25 cellular contexts compared by ENCODE assay signal in genomic region chr9:72415163-72415562, GRCh38. TPM values are rescaled to one million over a fixed set of nuclear protein-coding genes. Genes with fewer than 3 reads are reported as not detected.
DNase-seq lines count a peak whose midpoint lies in the region; ATAC-seq, FAIRE-seq and TF ChIP-seq lines count a peak whose summit lies in the region.
"Had no signal": no experiment of that assay in that cellular context is flagged by ENCODE, and none has a peak within 500 bp of the region (broad histone marks: within the 10 kb centered on the region; RNA-seq: fewer than 3 reads in every experiment).

No MANE protein-coding gene starts in this region.

- no peaks in the 10 kb centered on the region for H3K79me2 ChIP-seq in GM12878 (ENCODE audit: control insufficient read depth, insufficient read depth, low read length)

- in situ Hi-C loops in GM12878 (cut with MboI), result no loop called here

- intact Hi-C loops in GM12878 (cut with micrococcal nuclease; ENCODE audit: unreplicated experiment), result no loop called here

- POLR2A ChIA-PET in GM12878 (lab: Charles Lee), result no interaction called here
- POLR2A ChIA-PET in CD8-positive, alpha-beta memory T cell (lab: Charles Lee), result no interaction called here

- H3K4me2 ChIP-seq in GM12878 (ENCODE audit: control insufficient read depth, insufficient read depth), result peak overlapping the region; percentile 13; the same call in 1 of the 2 replicates

- H3K36me3 ChIP-seq in GM12878 (ENCODE audit: control insufficient read depth in 2 of 2, insufficient read depth in 2 of 2, low read length in 1 of 2), result no peaks in the 10 kb centered on the region
- no peaks in the 10 kb centered on the region for H3K36me3 ChIP-seq in CD8-positive, alpha-beta memory T cell (ENCODE audit: insufficient read depth, low read length)
- H3K36me3 ChIP-seq: esophagus squamous epithelium, left lung, transverse colon had no signal

- peak; percentile 11 for DNase-seq in GM18507 (ENCODE audit: extremely low spot score, insufficient read length, low read depth)
- peak; percentile 7 for DNase-seq in GM20000 (ENCODE audit: low spot score)
- DNase-seq in GM12878 (ENCODE audit: low read depth, low spot score), result peak; percentile 16
- no peak for DNase-seq in NCI-H524 treated with DMSO at 0.1 percent for 48 hours (lab: John Stamatoyannopoulos, UW)
- DNase-seq in CD8-positive, alpha-beta memory T cell, result no peak
- no peak for DNase-seq in HT-29 (ENCODE audit: low spot score)
- DNase-seq in NCI-H2029 (lab: John Stamatoyannopoulos, UW), result no peak
- DNase-seq: activated naive CD4-positive, alpha-beta T cell treated with anti-CD3 and anti-CD28 coated beads, Interleukin-2, amount 50 U/mL, for 16 hours; aorta; endodermal cell; esophagus squamous epithelium; hypothalamus; left lung; naive B cell; NCI-H1417; occipital lobe; PC-3; transverse colon had no signal

- no peak for TF ChIP-seq EP300 in GM12878 (IDR thresholded peaks at IDR 0.05; ENCODE audit: borderline replicate concordance in 1 of 2, control insufficient read depth in 1 of 2, low read depth in 2 of 2, low read length in 2 of 2)

- H3K27me3 ChIP-seq in GM12878 (replicated peaks in 1 of 2; ENCODE audit: control insufficient read depth in 2 of 2, insufficient read depth in 2 of 2, low read length in 1 of 2), result no peaks in the 10 kb centered on the region
- H3K27me3 ChIP-seq in CD8-positive, alpha-beta memory T cell (ENCODE audit: insufficient read depth, low read length, poor library complexity, severe bottlenecking), result no peaks in the 10 kb centered on the region
- H3K27me3 ChIP-seq: esophagus squamous epithelium, left lung, transverse colon had no signal

- no peak overlapping the region for H2AFZ ChIP-seq in GM12878 (ENCODE audit: control insufficient read depth, low read depth, low read length)

- FAIRE-seq in GM18507 (lab: Jason Lieb, UNC), result peak; percentile 75
- peak; percentile 38 for FAIRE-seq in GM12878 (lab: Jason Lieb, UNC)
- FAIRE-seq: frontal cortex had no signal

- RAD21 ChIA-PET in GM12878 (lab: Charles Lee; ENCODE audit: unreplicated experiment), result no interaction called here

- BruUV-seq in GM12878 (replicated peaks; lab: Mats Ljungman, UMichigan), result no TSS peak

- no peaks in the 10 kb centered on the region for H4K20me1 ChIP-seq in GM12878 (ENCODE audit: control insufficient read depth, insufficient read depth)

- H3K4me3 Mint-ChIP-seq in CD8-positive, alpha-beta memory T cell, result no peak overlapping the region
- H3K4me3 Mint-ChIP-seq: activated T-helper 1 cell treated with anti-CD3 and anti-CD28 coated beads, Interleukin-12 subunit alpha, Interleukin-12 subunit beta, Interleukin-2, Interleukin-4 antibody, amounts not matched to agents 30 ng/mL and 10 ng/mL and 1 ng/mL, durations not matched to agents 14 hours and 24 hours and 36 hours; CD14-positive monocyte; endodermal cell; IgD-negative memory B cell; naive B cell; WTC11 had no signal

- H3K27ac Mint-ChIP-seq in CD8-positive, alpha-beta memory T cell, result peak overlapping the region in 1 of 8 donors; percentile 66
- H3K27ac Mint-ChIP-seq: activated T-helper 1 cell treated with anti-CD3 and anti-CD28 coated beads, Interleukin-12 subunit alpha, Interleukin-12 subunit beta, Interleukin-2, Interleukin-4 antibody, amounts not matched to agents 30 ng/mL and 10 ng/mL and 1 ng/mL, durations not matched to agents 14 hours and 24 hours and 36 hours; endodermal cell; IgD-negative memory B cell; naive B cell; WTC11 had no signal

- TF ChIP-seq RAD21 in GM12878 (IDR thresholded peaks at IDR 0.05; ENCODE audit: insufficient read depth, low read depth, low read length), result no peak

- SMC1A ChIA-PET in GM12878 (lab: Charles Lee; ENCODE audit: uncharacterized antibody, unreplicated experiment), result interaction anchor here (1.0 kb wide), 1 partner anchor 28 kb away, joined by 3 read pairs; no protein-coding TSS in a partner anchor

- H3K9me3 Mint-ChIP-seq in CD8-positive, alpha-beta memory T cell, result no peaks in the 10 kb centered on the region
- H3K9me3 Mint-ChIP-seq: activated T-helper 1 cell treated with anti-CD3 and anti-CD28 coated beads, Interleukin-12 subunit alpha, Interleukin-12 subunit beta, Interleukin-2, Interleukin-4 antibody, amounts not matched to agents 30 ng/mL and 10 ng/mL and 1 ng/mL, durations not matched to agents 14 hours and 24 hours and 36 hours; CD14-positive monocyte; IgD-negative memory B cell; WTC11 had no signal

- H3K4me1 Mint-ChIP-seq in CD8-positive, alpha-beta memory T cell, result no peaks in the 10 kb centered on the region
- H3K4me1 Mint-ChIP-seq: endodermal cell, IgD-negative memory B cell, naive B cell, WTC11 had no signal

- peaks cover 8% of the 10 kb centered on the region; the same call in 1 of the 2 replicates for H3K4me1 ChIP-seq in GM12878 (ENCODE audit: control insufficient read depth, insufficient read depth, low read length)
- H3K4me1 ChIP-seq in CD8-positive, alpha-beta memory T cell (ENCODE audit: insufficient read depth, low read length), result no peaks in the 10 kb centered on the region
- H3K4me1 ChIP-seq: esophagus squamous epithelium, transverse colon had no signal

- H3K4me3 ChIP-seq in GM12878, result no peak overlapping the region
- no peak overlapping the region for H3K4me3 ChIP-seq in CD8-positive, alpha-beta memory T cell (ENCODE audit: low read length)
- H3K4me3 ChIP-seq: esophagus squamous epithelium, left lung, transverse colon had no signal

- H3K27me3 Mint-ChIP-seq in CD8-positive, alpha-beta memory T cell, result no peaks in the 10 kb centered on the region
- H3K27me3 Mint-ChIP-seq: IgD-negative memory B cell had no signal

- CTCF ChIA-PET in GM12878 (lab: Yijun Ruan, JAX), result no interaction called here
- CTCF ChIA-PET in CD8-positive, alpha-beta memory T cell (lab: Charles Lee), result no interaction called here

- TF ChIP-seq CTCF in GM20000 (IDR thresholded peaks at IDR 0.05; ENCODE audit: extremely low read depth, missing control alignments) (no peak), GM12878 (IDR thresholded peaks at IDR 0.05 in 2 of 3, conservative IDR thresholded peaks at IDR 0.05 in 1 of 3; ENCODE audit: control insufficient read depth in 2 of 3, extremely low read depth in 1 of 3, insufficient read depth in 1 of 3, low read depth in 3 of 3, low read length in 3 of 3) (no peak)

- no peaks in the 10 kb centered on the region for H3K9me3 ChIP-seq in GM12878 (replicated peaks; ENCODE audit: control insufficient read depth, insufficient read depth, low read length)
- H3K9me3 ChIP-seq in CD8-positive, alpha-beta memory T cell (ENCODE audit: low read length), result no peaks in the 10 kb centered on the region
- H3K9me3 ChIP-seq: esophagus squamous epithelium, left lung, transverse colon had no signal

- H3K36me3 Mint-ChIP-seq in CD8-positive, alpha-beta memory T cell, result no peaks in the 10 kb centered on the region
- H3K36me3 Mint-ChIP-seq: CD14-positive monocyte, naive B cell, WTC11 had no signal

- H3K27ac ChIP-seq in GM12878 (ENCODE audit: control insufficient read depth, insufficient read depth), result peak overlapping the region; percentile 39; the same call in 1 of the 2 replicates
- no peak overlapping the region for H3K27ac ChIP-seq in CD8-positive, alpha-beta memory T cell (ENCODE audit: low read depth, low read length)
- H3K27ac ChIP-seq: esophagus squamous epithelium, left lung, transverse colon had no signal

- H3K9ac ChIP-seq in GM12878 (ENCODE audit: control insufficient read depth, insufficient read depth, low read length), result no peak overlapping the region

- ATAC-seq in HG02870 (IDR thresholded peaks at IDR 0.05; ENCODE audit: unreplicated experiment), result peak; percentile 92
- ATAC-seq in GM12878, result peak; percentile 88
- ATAC-seq: left lung, PC-3, Right ventricle myocardium inferior, WTC11 had no signal

- TF ChIP-seq POLR2A in GM12878 (IDR thresholded peaks at IDR 0.05; ENCODE audit: low read depth, low read length), result no peak

TF ChIP-seq in GM12878, 131 proteins besides CTCF, POLR2A, EP300 and RAD21 (continues in another document):
- TF ChIP-seq PAX8 (IDR thresholded peaks at IDR 0.05), result no peak
- no peak for TF ChIP-seq MXI1 (IDR thresholded peaks at IDR 0.05; ENCODE audit: low read depth, low read length)
- no peak for TF ChIP-seq SPI1 (IDR thresholded peaks at IDR 0.05; ENCODE audit: borderline replicate concordance, insufficient read depth, low read depth, low read length)
- peak; percentile 56; the same call in 1 of the 2 replicates for TF ChIP-seq JUNB (IDR thresholded peaks at IDR 0.05)
- TF ChIP-seq NRF1 (conservative IDR thresholded peaks at IDR 0.05; ENCODE audit: low read depth, low read length), result no peak
- no peak for TF ChIP-seq KAT2A (conservative IDR thresholded peaks at IDR 0.05; ENCODE audit: control insufficient read depth, low read depth, low read length)
- no peak for TF ChIP-seq TBL1XR1 (IDR thresholded peaks at IDR 0.05; ENCODE audit: low read depth, low read length)
- TF ChIP-seq MYB (IDR thresholded peaks at IDR 0.05; ENCODE audit: borderline replicate concordance, low read depth, low read length), result no peak
- TF ChIP-seq RUNX3 (IDR thresholded peaks at IDR 0.05; ENCODE audit: low read length), result peak; percentile 76
- TF ChIP-seq NR2F1 (conservative IDR thresholded peaks at IDR 0.05), result no peak
- TF ChIP-seq CEBPB (IDR thresholded peaks at IDR 0.05; ENCODE audit: borderline replicate concordance in 1 of 2, low read depth in 2 of 2, low read length in 2 of 2), result no peak

RNA-seq across cellular contexts. Expression of gene ZFAND5, which starts 50.2 kb away (rescaled TPM):
- total RNA-seq in GM12878 (2013; cell fraction: nucleolus; rRNA removed), result 120 and 128 TPM in 2 replicates
- 47.7 and 53.4 TPM in 2 replicates for total RNA-seq in GM12878 (2014; rRNA removed)
- total RNA-seq in GM12878 (2014; rRNA removed; fragmentation: Illumina TruSeq; extraction: Trizol), result 58.0 and 61.5 TPM in 2 replicates
- 89.3 and 89.9 TPM in 2 replicates for total RNA-seq in GM12878 (2021)
- 30.7 TPM for polyA plus RNA-seq in GM12878 (2011; ENCODE audit: low read depth)
- polyA plus RNA-seq in GM12878 (2011; rRNA removed), result 72.9 and 87.0 TPM in 2 replicates
- polyA plus RNA-seq in GM12878 (2011; cell fraction: cytosol; rRNA removed), result 36.5 and 39.5 TPM in 2 replicates
- 83.8 and 125 TPM in 2 replicates for polyA plus RNA-seq in GM12878 (2011; cell fraction: nucleus; rRNA removed)
- 81.6 and 87.5 TPM in 2 replicates for polyA plus RNA-seq in GM12878 (2012)
- polyA plus RNA-seq in GM12878 (2014; fragmentation: Illumina TruSeq; extraction: Trizol), result 107 and 114 TPM in 2 replicates
- 10 to 100 TPM; 22.5 to 32.3 TPM for polyA plus RNA-seq in GM12878 (2014; fragmentation: Nextera tagmentation; extraction: Ambion mirVana)
- 67.4 and 84.4 TPM in 2 replicates for polyA plus RNA-seq in GM12878 (2014; rRNA removed)
- 10 to 100 TPM; 60.2 to 65.1 TPM for polyA plus RNA-seq in GM12878 (2016; fragmentation: Nextera tagmentation; extraction: Ambion mirVana)
- 39.1 and 43.7 TPM in 2 replicates for polyA minus RNA-seq in GM12878 (2011; rRNA and poly(A)+ RNA removed)
- polyA minus RNA-seq in GM12878 (2011; cell fraction: cytosol; rRNA and poly(A)+ RNA removed), result 24.3 and 25.4 TPM in 2 replicates
- 83.5 and 111 TPM in 2 replicates for polyA minus RNA-seq in GM12878 (2011; cell fraction: nucleus; rRNA and poly(A)+ RNA removed)
- total RNA-seq in CD8-positive, alpha-beta memory T cell, result 10 to 100 TPM; 91.0 to 98.8 TPM
- 82.4 TPM for polyA plus RNA-seq in CD8-positive, alpha-beta memory T cell
- 204 and 236 TPM in 2 replicates for total RNA-seq in HT-29 (2014; rRNA removed; shearing (Covaris generic))

Comparison
In these comparisons a context has a peak if more than half of its experiments do, and no peak if none do; other contexts are left out.
1. DNase-seq: peak in GM18507 (single experiment), GM20000 (single experiment) and GM12878 (single experiment); none in NCI-H524 treated with DMSO at 0.1 percent for 48 hours (single experiment), CD8-positive, alpha-beta memory T cell (0 of 5), HT-29 (single experiment) and NCI-H2029 (single experiment).